Comparison of ENCODE assay signal across 10 cellular contexts in genomic region chr2:30148850-30149249, GRCh38. TPM values are rescaled to one million over a fixed set of nuclear protein-coding genes. Genes with fewer than 3 reads are reported as not detected.
DNase-seq lines count a peak whose midpoint lies in the region; ATAC-seq and TF ChIP-seq lines count a peak whose summit lies in the region.
"Had no signal": no experiment of that assay in that cellular context is flagged by ENCODE, and none has a peak within 500 bp of the region (broad histone marks: within the 10 kb centered on the region; RNA-seq: fewer than 3 reads in every experiment).

No MANE protein-coding gene starts in this region.

- H3K9ac ChIP-seq in GM23248 (peak overlapping the region; percentile 99), skeletal muscle satellite cell (ENCODE audit: low read depth, low read length) (no peak overlapping the region)

- TF ChIP-seq EP300 in esophagus muscularis mucosa (IDR thresholded peaks at IDR 0.05), result no peak

- POLR2A ChIA-PET in OCI-LY7 (lab: Charles Lee) (interaction anchor here (0.6 to 5.2 kb wide), 7 partner anchors 9 to 51 kb away, joined by 3 to 33 read pairs (median 9); no protein-coding TSS in a partner anchor), HEK293T (lab: Yijun Ruan, JAX) (interaction anchor here (1.7 kb wide), 1 partner anchor 84 kb away, joined by 3 read pairs; no protein-coding TSS in a partner anchor)

- BruUV-seq in OCI-LY7 (replicated peaks; lab: Mats Ljungman, UMichigan), result no TSS peak

- H3K4me1 ChIP-seq in GM23248 (ENCODE audit: insufficient read depth) (peaks cover 33% of the 10 kb centered on the region), OCI-LY7 (ENCODE audit: insufficient read depth, low read length, poor library complexity, severe bottlenecking) (peaks cover 49% of the 10 kb centered on the region), esophagus muscularis mucosa (peaks cover 39 to 68% (median 61%) of the 10 kb centered on the region in 4 donors), skeletal muscle satellite cell (ENCODE audit: control insufficient read depth, insufficient read depth, low read length) (peaks cover 20% of the 10 kb centered on the region), prostate gland (replicated peaks) (peaks cover 12% of the 10 kb centered on the region)

- H4K20me1 ChIP-seq in GM23248 (ENCODE audit: insufficient read depth), result no peaks in the 10 kb centered on the region; the same call in 1 of the 2 replicates
- no peaks in the 10 kb centered on the region; the same call in 1 of the 2 replicates for H4K20me1 ChIP-seq in OCI-LY7 (ENCODE audit: insufficient read depth, low read length)

- H2AFZ ChIP-seq in GM23248 (no peak overlapping the region), OCI-LY7 (ENCODE audit: low read length) (peak overlapping the region; percentile 58; the same call in 1 of the 2 replicates)

- H3K36me3 ChIP-seq in GM23248 (ENCODE audit: low read depth) (peaks cover 9% of the 10 kb centered on the region; the same call in 1 of the 2 replicates), OCI-LY7 (ENCODE audit: insufficient read depth, low read length) (peaks cover 17% of the 10 kb centered on the region), esophagus muscularis mucosa (peaks cover 0 to 28% (median 5%) of the 10 kb centered on the region in 4 donors), skeletal muscle satellite cell (ENCODE audit: insufficient read depth, low read length) (peaks cover 21% of the 10 kb centered on the region), prostate gland (no peaks in the 10 kb centered on the region)

- DNase-seq in GM23248, result no peak
- peak; percentile 32 for DNase-seq in OCI-LY7 (ENCODE audit: low spot score)
- DNase-seq in esophagus muscularis mucosa (ENCODE audit: extremely low spot score), result no peak
- DNase-seq in HEK293T (ENCODE audit: extremely low spot score), result no peak
- no peak for DNase-seq in prostate gland (ENCODE audit: low spot score)
- DNase-seq: activated naive CD4-positive, alpha-beta T cell; SHP77 had no signal

- H3K79me2 ChIP-seq in GM23248 (ENCODE audit: insufficient read depth), result peaks cover 64% of the 10 kb centered on the region
- H3K79me2 ChIP-seq in OCI-LY7 (ENCODE audit: insufficient read depth, low read depth, low read length), result peaks cover 34% of the 10 kb centered on the region; the same call in 1 of the 2 replicates

- H3K4me3 ChIP-seq in GM23248, result peak overlapping the region; percentile 74
- peak overlapping the region; percentile 72 for H3K4me3 ChIP-seq in OCI-LY7 (ENCODE audit: low read depth, low read length, poor library complexity, severe bottlenecking)
- peak overlapping the region in 1 of 4 donors; percentile 82 for H3K4me3 ChIP-seq in esophagus muscularis mucosa
- no peak overlapping the region for H3K4me3 ChIP-seq in skeletal muscle satellite cell (ENCODE audit: low read length)
- no peak overlapping the region for H3K4me3 ChIP-seq in prostate gland

- 83 to 86% methylated on average over 4 of the region's 4 CpGs for WGBS in GM23248 (ENCODE audit: low coverage in 1 of 2, low lambda C conversion rate in 2 of 2, missing lambda C conversion rate in 2 of 2), 2 experiments
- WGBS in esophagus muscularis mucosa, result 65% methylated on average over 4 of the region's 4 CpGs
- WGBS in prostate gland, result 64% methylated on average over 4 of the region's 4 CpGs

- H3K9me3 ChIP-seq in GM23248 (ENCODE audit: low read depth), result no peaks in the 10 kb centered on the region
- no peaks in the 10 kb centered on the region for H3K9me3 ChIP-seq in OCI-LY7 (ENCODE audit: low read length)
- no peaks in the 10 kb centered on the region for H3K9me3 ChIP-seq in esophagus muscularis mucosa
- H3K9me3 ChIP-seq in skeletal muscle satellite cell (replicated peaks; ENCODE audit: low read length), result no peaks in the 10 kb centered on the region
- H3K9me3 ChIP-seq in prostate gland, result no peaks in the 10 kb centered on the region
- H3K9me3 ChIP-seq: gastroesophageal sphincter had no signal

- CTCF ChIA-PET in OCI-LY7 (lab: Charles Lee; ENCODE audit: unreplicated experiment), result interaction anchor here (0.6 to 1.3 kb wide), 3 partner anchors 10 to 565 kb away, joined by 3 read pairs; no protein-coding TSS in a partner anchor
- CTCF ChIA-PET in HEK293T (lab: Yijun Ruan, JAX), result interaction anchor here (1.8 kb wide), 1 partner anchor 16 kb away, joined by 5 read pairs; no protein-coding TSS in a partner anchor

- TF ChIP-seq CTCF in OCI-LY7 (conservative IDR thresholded peaks at IDR 0.05; ENCODE audit: low read length) (no peak), esophagus muscularis mucosa (IDR thresholded peaks at IDR 0.05) (no peak), prostate gland (IDR thresholded peaks at IDR 0.05) (no peak)

- intact Hi-C loops in OCI-LY7 (cut with micrococcal nuclease; ENCODE audit: unreplicated experiment), result loop anchor here (5.0 kb wide), 2 partner anchors 188 to 1108 kb away; no protein-coding TSS in a partner anchor
- intact Hi-C loops in esophagus muscularis mucosa (cut with DNase I), result no loop called here
- intact Hi-C loops in prostate gland (cut with DNase I), result no loop called here

- H3K27ac ChIP-seq in GM23248 (no peak overlapping the region), OCI-LY7 (ENCODE audit: low read depth, low read length, poor library complexity, severe bottlenecking) (peak overlapping the region; percentile 92), esophagus muscularis mucosa (replicated peaks in 1 of 4) (peak overlapping the region in 3 of 4 donors; percentile 98 to 100 (median 99)), prostate gland (no peak overlapping the region)

- ATAC-seq in GM18909 (IDR thresholded peaks at IDR 0.05; ENCODE audit: poor library complexity, unreplicated experiment), result no peak
- ATAC-seq: gastroesophageal sphincter had no signal

- H3K4me2 ChIP-seq in GM23248 (ENCODE audit: unreplicated experiment), result peak overlapping the region; percentile 90
- H3K4me2 ChIP-seq in OCI-LY7 (ENCODE audit: low read length), result peak overlapping the region; percentile 99
- H3K4me2 ChIP-seq in skeletal muscle satellite cell (ENCODE audit: low read length), result peak overlapping the region; percentile 96

- in situ Hi-C loops in GM23248 (cut with MboI), result no loop called here

- no peaks in the 10 kb centered on the region for H3K27me3 ChIP-seq in GM23248 (replicated peaks; ENCODE audit: insufficient read depth)
- H3K27me3 ChIP-seq in esophagus muscularis mucosa, result no peaks in the 10 kb centered on the region
- H3K27me3 ChIP-seq in skeletal muscle satellite cell (ENCODE audit: control insufficient read depth, insufficient read depth, low read length), result no peaks in the 10 kb centered on the region
- no peaks in the 10 kb centered on the region for H3K27me3 ChIP-seq in prostate gland (replicated peaks; ENCODE audit: insufficient read depth)
- H3K27me3 ChIP-seq: gastroesophageal sphincter had no signal

- 0 out of 2 replicates have a peak, but pooled peaks cover 16% of the 10 kb centered on the region for H3F3A ChIP-seq in GM23248 (ENCODE audit: insufficient read depth)

- TF ChIP-seq POLR2A in esophagus muscularis mucosa (IDR thresholded peaks at IDR 0.05; ENCODE audit: low read depth) (no peak), prostate gland (IDR thresholded peaks at IDR 0.05) (no peak)

- no peaks in the 10 kb centered on the region for H3K9me2 ChIP-seq in GM23248 (ENCODE audit: insufficient read depth)
- no peaks in the 10 kb centered on the region for H3K9me2 ChIP-seq in OCI-LY7 (ENCODE audit: insufficient read depth, low read length)

TF ChIP-seq in HEK293T, 16 proteins besides CTCF, POLR2A, EP300 and RAD21:
- TF ChIP-seq L3MBTL2 (conservative IDR thresholded peaks at IDR 0.05), result no peak
- TF ChIP-seq FOXA1 (IDR thresholded peaks at IDR 0.05), result no peak
- no peak for TF ChIP-seq HDGF (IDR thresholded peaks at IDR 0.05; ENCODE audit: borderline replicate concordance)
- TF ChIP-seq ARNT (IDR thresholded peaks at IDR 0.05), result no peak
- TF ChIP-seq ELF4 (IDR thresholded peaks at IDR 0.05), result no peak
- TF ChIP-seq ZNF384 (IDR thresholded peaks at IDR 0.05), result no peak
- no peak for TF ChIP-seq FOXM1 (IDR thresholded peaks at IDR 0.05; ENCODE audit: borderline replicate concordance)
- TF ChIP-seq LEF1 (IDR thresholded peaks at IDR 0.05; ENCODE audit: borderline replicate concordance), result no peak
- no peak for TF ChIP-seq SUZ12 (IDR thresholded peaks at IDR 0.05)
- TF ChIP-seq PKNOX1 (IDR thresholded peaks at IDR 0.05), result no peak
- TF ChIP-seq CTBP1 (IDR thresholded peaks at IDR 0.05; ENCODE audit: borderline replicate concordance), result no peak
- TF ChIP-seq FOXK2 (IDR thresholded peaks at IDR 0.05), result no peak
- no peak for TF ChIP-seq SP1 (IDR thresholded peaks at IDR 0.05)
- no peak for TF ChIP-seq NFRKB (IDR thresholded peaks at IDR 0.05)
- TF ChIP-seq TARDBP (IDR thresholded peaks at IDR 0.05), result no peak
- no peak for TF ChIP-seq BHLHE40 (IDR thresholded peaks at IDR 0.05; ENCODE audit: borderline replicate concordance)

RNA-seq across cellular contexts. Expression of gene YPEL5, which starts 2.0 kb away (rescaled TPM):
- 93.6 and 101 TPM in 2 replicates for total RNA-seq in GM23248 (2014; rRNA removed; shearing (Covaris generic))
- 128 and 129 TPM in 2 replicates for polyA plus RNA-seq in GM23248 (2016; fragmentation: Nextera tagmentation; extraction: Ambion mirVana)
- total RNA-seq in OCI-LY7 (2014; rRNA removed; shearing (Covaris generic)), result 37.9 and 38.9 TPM in 2 replicates
- total RNA-seq in OCI-LY7 (2022), result 52.1 and 66.4 TPM in 2 replicates
- total RNA-seq in esophagus muscularis mucosa, result 100 to 1,000 TPM in 3 of 4 donors, 10 to 100 TPM in 1; 96.0 to 148 (median 109) TPM
- total RNA-seq in skeletal muscle satellite cell (2012; rRNA removed), result 29.3 and 31.2 TPM in 2 replicates
- total RNA-seq in prostate gland, result 100 to 1,000 TPM in 1 of 2 donors, 10 to 100 TPM in 1; 81.8 to 123 TPM

Comparison
In these comparisons a context has a peak if more than half of its experiments do, and no peak if none do; other contexts are left out.
1. H3K27ac ChIP-seq: peak in OCI-LY7 (single experiment) and esophagus muscularis mucosa (3 of 4); none in GM23248 (single experiment) and prostate gland (0 of 2).
2. H3K4me3 ChIP-seq: peak in GM23248 (single experiment) and OCI-LY7 (single experiment); none in skeletal muscle satellite cell (single experiment) and prostate gland (0 of 2).
3. Peak in every context shown above with its lines, with median percentiles within 50 percentile points of each other: H3K4me2 ChIP-seq.